In the genomic region with DNA sequence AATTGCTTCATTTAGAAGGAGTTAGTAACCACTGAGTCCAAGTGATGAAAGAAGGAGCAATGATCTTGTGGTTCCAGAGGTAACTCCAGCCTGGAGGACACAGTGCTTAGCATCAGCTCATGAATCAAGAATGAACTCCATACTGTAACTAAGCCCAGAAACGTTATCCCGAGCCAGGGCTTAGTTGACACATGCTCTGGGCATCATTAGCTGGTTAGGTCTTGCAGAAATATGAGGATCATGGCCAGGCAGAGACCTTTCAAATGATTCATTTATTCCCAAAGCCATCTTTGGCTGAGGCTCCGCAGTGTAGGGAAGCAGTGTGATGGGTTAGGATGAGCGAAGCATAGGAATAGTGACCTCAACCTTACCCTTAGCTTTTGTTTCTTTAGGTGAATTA, we compare ENCODE assay signal across 11 cellular contexts.
A peak's percentile ranks its signal among the peaks of the same experiment; 100 is the strongest.
DNase-seq lines count a peak whose midpoint lies in the region; FAIRE-seq and TF ChIP-seq lines count a peak whose summit lies in the region.
"Had no signal": no experiment of that assay in that cellular context is flagged by ENCODE, and none has a peak within 500 bp of the region (broad histone marks: within the 10 kb centered on the region; RNA-seq: fewer than 3 reads in every experiment).

No MANE protein-coding gene starts in this region.

- peak overlapping the region; percentile 57 for H3K4me2 ChIP-seq in GM23248 (ENCODE audit: unreplicated experiment)

- peaks cover 57% of the 10 kb centered on the region for H3F3A ChIP-seq in GM23248 (ENCODE audit: insufficient read depth)

- H3K36me3 ChIP-seq in GM23248 (ENCODE audit: low read depth), result no peaks in the 10 kb centered on the region
- no peaks in the 10 kb centered on the region for H3K36me3 ChIP-seq in brain microvascular endothelial cell (replicated peaks)
- no peaks in the 10 kb centered on the region for H3K36me3 ChIP-seq in Peyer's patch

- 0 to 2% methylated on average over 4 of the region's 4 CpGs for WGBS in GM23248 (ENCODE audit: low coverage in 1 of 2, low lambda C conversion rate in 2 of 2, missing lambda C conversion rate in 2 of 2), 2 experiments

- FAIRE-seq in GM12891 (lab: Jason Lieb, UNC), result no peak

- H3K9me3 ChIP-seq in GM23248 (ENCODE audit: low read depth) (no peaks in the 10 kb centered on the region), Peyer's patch (no peaks in the 10 kb centered on the region)

- H3K27me3 ChIP-seq in GM23248 (replicated peaks; ENCODE audit: insufficient read depth), result no peaks in the 10 kb centered on the region
- H3K27me3 ChIP-seq in brain microvascular endothelial cell (replicated peaks), result no peaks in the 10 kb centered on the region
- H3K27me3 ChIP-seq in Peyer's patch, result no peaks in the 10 kb centered on the region

- H3K4me1 ChIP-seq in GM23248 (ENCODE audit: insufficient read depth), result peaks cover 57% of the 10 kb centered on the region
- H3K4me1 ChIP-seq in Peyer's patch, result no peaks in the 10 kb centered on the region

- TF ChIP-seq POLR2A in GM12891 (IDR thresholded peaks at IDR 0.05; ENCODE audit: low read depth, low read length), result no peak
- no peak for TF ChIP-seq POLR2A in Peyer's patch (IDR thresholded peaks at IDR 0.05)

- DNase-seq in GM23248 (peak; percentile 97), brain microvascular endothelial cell (peak; percentile 61), iris pigment epithelial cell (ENCODE audit: low read depth) (peak; percentile 75), nucleus accumbens (lab: John Stamatoyannopoulos, UW) (no peak), GM12891 (ENCODE audit: insufficient read length, low spot score) (no peak), Peyer's patch (no peak), mesenteric fat pad (ENCODE audit: low spot score) (no peak)
- DNase-seq: activated CD4-positive, alpha-beta T cell treated with anti-CD3 and anti-CD28 coated beads, Interleukin-2, amount 50 U/mL, for 1 hour; DMS 273 treated with DMSO at 0.1 percent for 48 hours; NCI-H524 treated with DMSO at 0.1 percent for 48 hours had no signal

- in situ Hi-C loops in GM23248 (cut with MboI) (no loop called here), brain microvascular endothelial cell (cut with HindIII; ENCODE audit: low pct_ligation_motif_present, low sequenced_read_pairs) (no loop called here)

- H2AFZ ChIP-seq in GM23248, result no peak overlapping the region

- H3K9ac ChIP-seq in GM23248, result peak overlapping the region; percentile 78

- H4K20me1 ChIP-seq in GM23248 (ENCODE audit: insufficient read depth), result no peaks in the 10 kb centered on the region

- TF ChIP-seq CTCF in brain microvascular endothelial cell (IDR thresholded peaks at IDR 0.05; ENCODE audit: low read depth, low read length, missing control alignments) (no peak), Peyer's patch (IDR thresholded peaks at IDR 0.05) (no peak)

- no peaks in the 10 kb centered on the region for H3K79me2 ChIP-seq in GM23248 (ENCODE audit: insufficient read depth)

- H3K27ac ChIP-seq in GM23248 (peak overlapping the region; percentile 98), brain microvascular endothelial cell (peak overlapping the region; percentile 77), skin epidermis (peak overlapping the region in 11 of 21 experiments; percentile 9 to 70 (median 56)), Peyer's patch (peak overlapping the region in 2 of 4 donors; percentile 31 to 67)

- H3K4me3 ChIP-seq in GM23248 (peak overlapping the region; percentile 39), brain microvascular endothelial cell (ENCODE audit: low read depth, low read length) (no peak overlapping the region), skin epidermis (no peak overlapping the region), Peyer's patch (no peak overlapping the region)

- no peaks in the 10 kb centered on the region for H3K9me2 ChIP-seq in GM23248 (ENCODE audit: insufficient read depth)

TF ChIP-seq in GM12891, 5 proteins besides CTCF, POLR2A, EP300 and RAD21:
- no peak for TF ChIP-seq TAF1 (IDR thresholded peaks at IDR 0.05; ENCODE audit: low read depth, low read length)
- TF ChIP-seq PAX5 (IDR thresholded peaks at IDR 0.05; ENCODE audit: insufficient read depth, low read length, severe bottlenecking), result no peak
- no peak for TF ChIP-seq POU2F2 (IDR thresholded peaks at IDR 0.05; ENCODE audit: low read depth, low read length)
- no peak for TF ChIP-seq SPI1 (IDR thresholded peaks at IDR 0.05; ENCODE audit: low read depth, low read length)

Comparison
In these comparisons a context has a peak if more than half of its experiments do, and no peak if none do; other contexts are left out.
1. DNase-seq: peak in GM23248 (single experiment), brain microvascular endothelial cell (single experiment) and iris pigment epithelial cell (single experiment); none in nucleus accumbens (0 of 56), GM12891 (single experiment), Peyer's patch (0 of 3) and mesenteric fat pad (single experiment).